1 cellular context compared by ENCODE assay signal in the genomic region with DNA sequence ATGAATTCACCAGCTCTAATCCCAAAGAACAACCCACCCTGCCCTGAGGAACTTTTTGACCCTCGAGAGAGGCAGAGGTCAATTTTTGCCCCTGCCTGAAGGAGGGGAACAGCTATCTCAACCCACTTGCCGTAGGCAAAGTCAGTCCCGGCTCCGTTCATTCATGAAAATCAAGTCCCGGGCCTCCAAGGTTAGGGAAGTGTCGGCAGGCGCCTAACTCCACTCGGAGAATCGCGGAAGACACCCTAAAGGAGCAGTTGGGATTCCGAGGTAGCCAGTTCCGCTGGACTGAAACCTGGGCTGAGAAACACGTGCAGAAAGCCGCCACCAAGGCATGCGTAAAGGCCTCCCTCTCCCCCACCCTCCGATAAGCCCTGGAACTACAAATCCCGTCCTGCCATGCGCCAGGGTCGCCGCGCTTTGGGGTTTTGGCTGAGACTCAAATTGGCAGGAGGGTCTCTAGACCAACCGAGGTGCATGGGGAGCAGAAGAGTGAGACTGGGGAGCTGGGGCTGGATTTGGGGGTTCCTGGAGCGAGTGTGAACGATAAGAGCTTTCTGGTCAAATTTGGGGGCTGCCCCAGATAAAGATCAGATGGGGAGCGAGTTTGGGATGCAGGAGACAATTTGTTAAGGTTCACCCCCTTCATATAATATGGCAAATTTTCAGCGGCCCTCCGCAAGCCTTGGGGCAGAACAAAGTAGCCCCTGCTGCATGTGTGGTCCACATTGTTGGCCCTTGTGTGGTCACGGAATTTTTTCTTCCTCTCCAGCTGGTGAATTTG.
TF ChIP-seq lines count a peak whose summit lies in the region.

A gene (minus strand): TSS at position 290 of the 784 bp plus-strand sequence. CDS start 2,955 bp downstream, outside the sequence.

TF ChIP-seq in K562, 482 proteins besides CTCF, POLR2A, EP300 and RAD21 (continued from another document and continues in another):
- TF ChIP-seq, protein P1, sequence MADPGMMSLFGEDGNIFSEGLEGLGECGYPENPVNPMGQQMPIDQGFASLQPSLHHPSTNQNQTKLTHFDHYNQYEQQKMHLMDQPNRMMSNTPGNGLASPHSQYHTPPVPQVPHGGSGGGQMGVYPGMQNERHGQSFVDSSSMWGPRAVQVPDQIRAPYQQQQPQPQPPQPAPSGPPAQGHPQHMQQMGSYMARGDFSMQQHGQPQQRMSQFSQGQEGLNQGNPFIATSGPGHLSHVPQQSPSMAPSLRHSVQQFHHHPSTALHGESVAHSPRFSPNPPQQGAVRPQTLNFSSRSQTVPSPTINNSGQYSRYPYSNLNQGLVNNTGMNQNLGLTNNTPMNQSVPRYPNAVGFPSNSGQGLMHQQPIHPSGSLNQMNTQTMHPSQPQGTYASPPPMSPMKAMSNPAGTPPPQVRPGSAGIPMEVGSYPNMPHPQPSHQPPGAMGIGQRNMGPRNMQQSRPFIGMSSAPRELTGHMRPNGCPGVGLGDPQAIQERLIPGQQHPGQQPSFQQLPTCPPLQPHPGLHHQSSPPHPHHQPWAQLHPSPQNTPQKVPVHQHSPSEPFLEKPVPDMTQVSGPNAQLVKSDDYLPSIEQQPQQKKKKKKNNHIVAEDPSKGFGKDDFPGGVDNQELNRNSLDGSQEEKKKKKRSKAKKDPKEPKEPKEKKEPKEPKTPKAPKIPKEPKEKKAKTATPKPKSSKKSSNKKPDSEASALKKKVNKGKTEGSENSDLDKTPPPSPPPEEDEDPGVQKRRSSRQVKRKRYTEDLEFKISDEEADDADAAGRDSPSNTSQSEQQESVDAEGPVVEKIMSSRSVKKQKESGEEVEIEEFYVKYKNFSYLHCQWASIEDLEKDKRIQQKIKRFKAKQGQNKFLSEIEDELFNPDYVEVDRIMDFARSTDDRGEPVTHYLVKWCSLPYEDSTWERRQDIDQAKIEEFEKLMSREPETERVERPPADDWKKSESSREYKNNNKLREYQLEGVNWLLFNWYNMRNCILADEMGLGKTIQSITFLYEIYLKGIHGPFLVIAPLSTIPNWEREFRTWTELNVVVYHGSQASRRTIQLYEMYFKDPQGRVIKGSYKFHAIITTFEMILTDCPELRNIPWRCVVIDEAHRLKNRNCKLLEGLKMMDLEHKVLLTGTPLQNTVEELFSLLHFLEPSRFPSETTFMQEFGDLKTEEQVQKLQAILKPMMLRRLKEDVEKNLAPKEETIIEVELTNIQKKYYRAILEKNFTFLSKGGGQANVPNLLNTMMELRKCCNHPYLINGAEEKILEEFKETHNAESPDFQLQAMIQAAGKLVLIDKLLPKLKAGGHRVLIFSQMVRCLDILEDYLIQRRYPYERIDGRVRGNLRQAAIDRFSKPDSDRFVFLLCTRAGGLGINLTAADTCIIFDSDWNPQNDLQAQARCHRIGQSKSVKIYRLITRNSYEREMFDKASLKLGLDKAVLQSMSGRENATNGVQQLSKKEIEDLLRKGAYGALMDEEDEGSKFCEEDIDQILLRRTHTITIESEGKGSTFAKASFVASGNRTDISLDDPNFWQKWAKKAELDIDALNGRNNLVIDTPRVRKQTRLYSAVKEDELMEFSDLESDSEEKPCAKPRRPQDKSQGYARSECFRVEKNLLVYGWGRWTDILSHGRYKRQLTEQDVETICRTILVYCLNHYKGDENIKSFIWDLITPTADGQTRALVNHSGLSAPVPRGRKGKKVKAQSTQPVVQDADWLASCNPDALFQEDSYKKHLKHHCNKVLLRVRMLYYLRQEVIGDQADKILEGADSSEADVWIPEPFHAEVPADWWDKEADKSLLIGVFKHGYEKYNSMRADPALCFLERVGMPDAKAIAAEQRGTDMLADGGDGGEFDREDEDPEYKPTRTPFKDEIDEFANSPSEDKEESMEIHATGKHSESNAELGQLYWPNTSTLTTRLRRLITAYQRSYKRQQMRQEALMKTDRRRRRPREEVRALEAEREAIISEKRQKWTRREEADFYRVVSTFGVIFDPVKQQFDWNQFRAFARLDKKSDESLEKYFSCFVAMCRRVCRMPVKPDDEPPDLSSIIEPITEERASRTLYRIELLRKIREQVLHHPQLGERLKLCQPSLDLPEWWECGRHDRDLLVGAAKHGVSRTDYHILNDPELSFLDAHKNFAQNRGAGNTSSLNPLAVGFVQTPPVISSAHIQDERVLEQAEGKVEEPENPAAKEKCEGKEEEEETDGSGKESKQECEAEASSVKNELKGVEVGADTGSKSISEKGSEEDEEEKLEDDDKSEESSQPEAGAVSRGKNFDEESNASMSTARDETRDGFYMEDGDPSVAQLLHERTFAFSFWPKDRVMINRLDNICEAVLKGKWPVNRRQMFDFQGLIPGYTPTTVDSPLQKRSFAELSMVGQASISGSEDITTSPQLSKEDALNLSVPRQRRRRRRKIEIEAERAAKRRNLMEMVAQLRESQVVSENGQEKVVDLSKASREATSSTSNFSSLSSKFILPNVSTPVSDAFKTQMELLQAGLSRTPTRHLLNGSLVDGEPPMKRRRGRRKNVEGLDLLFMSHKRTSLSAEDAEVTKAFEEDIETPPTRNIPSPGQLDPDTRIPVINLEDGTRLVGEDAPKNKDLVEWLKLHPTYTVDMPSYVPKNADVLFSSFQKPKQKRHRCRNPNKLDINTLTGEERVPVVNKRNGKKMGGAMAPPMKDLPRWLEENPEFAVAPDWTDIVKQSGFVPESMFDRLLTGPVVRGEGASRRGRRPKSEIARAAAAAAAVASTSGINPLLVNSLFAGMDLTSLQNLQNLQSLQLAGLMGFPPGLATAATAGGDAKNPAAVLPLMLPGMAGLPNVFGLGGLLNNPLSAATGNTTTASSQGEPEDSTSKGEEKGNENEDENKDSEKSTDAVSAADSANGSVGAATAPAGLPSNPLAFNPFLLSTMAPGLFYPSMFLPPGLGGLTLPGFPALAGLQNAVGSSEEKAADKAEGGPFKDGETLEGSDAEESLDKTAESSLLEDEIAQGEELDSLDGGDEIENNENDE (IDR thresholded peaks at IDR 0.05; ENCODE audit: low read depth, low read length): no peak
- TF ChIP-seq MAZ (CRISPR knock-in tag; conservative IDR thresholded peaks at IDR 0.05 in 1 of 2, IDR thresholded peaks at IDR 0.05 in 1 of 2): peak; percentile 79 to 89
- TF ChIP-seq, protein P2, sequence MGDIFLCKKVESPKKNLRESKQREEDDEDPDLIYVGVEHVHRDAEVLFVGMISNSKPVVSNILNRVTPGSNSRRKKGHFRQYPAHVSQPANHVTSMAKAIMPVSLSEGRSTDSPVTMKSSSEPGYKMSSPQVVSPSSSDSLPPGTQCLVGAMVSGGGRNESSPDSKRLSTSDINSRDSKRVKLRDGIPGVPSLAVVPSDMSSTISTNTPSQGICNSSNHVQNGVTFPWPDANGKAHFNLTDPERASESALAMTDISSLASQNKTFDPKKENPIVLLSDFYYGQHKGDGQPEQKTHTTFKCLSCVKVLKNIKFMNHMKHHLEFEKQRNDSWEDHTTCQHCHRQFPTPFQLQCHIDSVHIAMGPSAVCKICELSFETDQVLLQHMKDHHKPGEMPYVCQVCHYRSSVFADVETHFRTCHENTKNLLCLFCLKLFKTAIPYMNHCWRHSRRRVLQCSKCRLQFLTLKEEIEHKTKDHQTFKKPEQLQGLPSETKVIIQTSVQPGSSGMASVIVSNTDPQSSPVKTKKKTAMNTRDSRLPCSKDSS (IDR thresholded peaks at IDR 0.05; ENCODE audit: low read depth, partially characterized antibody): no peak
- no peak for TF ChIP-seq KLF1 (tag; IDR thresholded peaks at IDR 0.05)
- TF ChIP-seq SMAD4 (CRISPR knock-in tag; conservative IDR thresholded peaks at IDR 0.05): no peak
- no peak for TF ChIP-seq EWSR1 (IDR thresholded peaks at IDR 0.05; ENCODE audit: borderline replicate concordance, low read depth, partially characterized antibody)
- TF ChIP-seq, protein P3, sequence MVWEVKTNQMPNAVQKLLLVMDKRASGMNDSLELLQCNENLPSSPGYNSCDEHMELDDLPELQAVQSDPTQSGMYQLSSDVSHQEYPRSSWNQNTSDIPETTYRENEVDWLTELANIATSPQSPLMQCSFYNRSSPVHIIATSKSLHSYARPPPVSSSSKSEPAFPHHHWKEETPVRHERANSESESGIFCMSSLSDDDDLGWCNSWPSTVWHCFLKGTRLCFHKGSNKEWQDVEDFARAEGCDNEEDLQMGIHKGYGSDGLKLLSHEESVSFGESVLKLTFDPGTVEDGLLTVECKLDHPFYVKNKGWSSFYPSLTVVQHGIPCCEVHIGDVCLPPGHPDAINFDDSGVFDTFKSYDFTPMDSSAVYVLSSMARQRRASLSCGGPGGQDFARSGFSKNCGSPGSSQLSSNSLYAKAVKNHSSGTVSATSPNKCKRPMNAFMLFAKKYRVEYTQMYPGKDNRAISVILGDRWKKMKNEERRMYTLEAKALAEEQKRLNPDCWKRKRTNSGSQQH (CRISPR knock-in tag; IDR thresholded peaks at IDR 0.05): no peak
- TF ChIP-seq, protein P4, sequence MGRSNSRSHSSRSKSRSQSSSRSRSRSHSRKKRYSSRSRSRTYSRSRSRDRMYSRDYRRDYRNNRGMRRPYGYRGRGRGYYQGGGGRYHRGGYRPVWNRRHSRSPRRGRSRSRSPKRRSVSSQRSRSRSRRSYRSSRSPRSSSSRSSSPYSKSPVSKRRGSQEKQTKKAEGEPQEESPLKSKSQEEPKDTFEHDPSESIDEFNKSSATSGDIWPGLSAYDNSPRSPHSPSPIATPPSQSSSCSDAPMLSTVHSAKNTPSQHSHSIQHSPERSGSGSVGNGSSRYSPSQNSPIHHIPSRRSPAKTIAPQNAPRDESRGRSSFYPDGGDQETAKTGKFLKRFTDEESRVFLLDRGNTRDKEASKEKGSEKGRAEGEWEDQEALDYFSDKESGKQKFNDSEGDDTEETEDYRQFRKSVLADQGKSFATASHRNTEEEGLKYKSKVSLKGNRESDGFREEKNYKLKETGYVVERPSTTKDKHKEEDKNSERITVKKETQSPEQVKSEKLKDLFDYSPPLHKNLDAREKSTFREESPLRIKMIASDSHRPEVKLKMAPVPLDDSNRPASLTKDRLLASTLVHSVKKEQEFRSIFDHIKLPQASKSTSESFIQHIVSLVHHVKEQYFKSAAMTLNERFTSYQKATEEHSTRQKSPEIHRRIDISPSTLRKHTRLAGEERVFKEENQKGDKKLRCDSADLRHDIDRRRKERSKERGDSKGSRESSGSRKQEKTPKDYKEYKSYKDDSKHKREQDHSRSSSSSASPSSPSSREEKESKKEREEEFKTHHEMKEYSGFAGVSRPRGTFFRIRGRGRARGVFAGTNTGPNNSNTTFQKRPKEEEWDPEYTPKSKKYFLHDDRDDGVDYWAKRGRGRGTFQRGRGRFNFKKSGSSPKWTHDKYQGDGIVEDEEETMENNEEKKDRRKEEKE (IDR thresholded peaks at IDR 0.05; ENCODE audit: borderline replicate concordance in 1 of 2, control insufficient read depth in 1 of 2, low read depth in 2 of 2, low read length in 1 of 2): no peak
- no peak for TF ChIP-seq NR3C1 (CRISPR knock-in tag; IDR thresholded peaks at IDR 0.05)
- TF ChIP-seq, protein P5, sequence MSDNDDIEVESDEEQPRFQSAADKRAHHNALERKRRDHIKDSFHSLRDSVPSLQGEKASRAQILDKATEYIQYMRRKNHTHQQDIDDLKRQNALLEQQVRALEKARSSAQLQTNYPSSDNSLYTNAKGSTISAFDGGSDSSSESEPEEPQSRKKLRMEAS (CRISPR knock-in tag; IDR thresholded peaks at IDR 0.05): peak; percentile 95
- TF ChIP-seq, protein P6, sequence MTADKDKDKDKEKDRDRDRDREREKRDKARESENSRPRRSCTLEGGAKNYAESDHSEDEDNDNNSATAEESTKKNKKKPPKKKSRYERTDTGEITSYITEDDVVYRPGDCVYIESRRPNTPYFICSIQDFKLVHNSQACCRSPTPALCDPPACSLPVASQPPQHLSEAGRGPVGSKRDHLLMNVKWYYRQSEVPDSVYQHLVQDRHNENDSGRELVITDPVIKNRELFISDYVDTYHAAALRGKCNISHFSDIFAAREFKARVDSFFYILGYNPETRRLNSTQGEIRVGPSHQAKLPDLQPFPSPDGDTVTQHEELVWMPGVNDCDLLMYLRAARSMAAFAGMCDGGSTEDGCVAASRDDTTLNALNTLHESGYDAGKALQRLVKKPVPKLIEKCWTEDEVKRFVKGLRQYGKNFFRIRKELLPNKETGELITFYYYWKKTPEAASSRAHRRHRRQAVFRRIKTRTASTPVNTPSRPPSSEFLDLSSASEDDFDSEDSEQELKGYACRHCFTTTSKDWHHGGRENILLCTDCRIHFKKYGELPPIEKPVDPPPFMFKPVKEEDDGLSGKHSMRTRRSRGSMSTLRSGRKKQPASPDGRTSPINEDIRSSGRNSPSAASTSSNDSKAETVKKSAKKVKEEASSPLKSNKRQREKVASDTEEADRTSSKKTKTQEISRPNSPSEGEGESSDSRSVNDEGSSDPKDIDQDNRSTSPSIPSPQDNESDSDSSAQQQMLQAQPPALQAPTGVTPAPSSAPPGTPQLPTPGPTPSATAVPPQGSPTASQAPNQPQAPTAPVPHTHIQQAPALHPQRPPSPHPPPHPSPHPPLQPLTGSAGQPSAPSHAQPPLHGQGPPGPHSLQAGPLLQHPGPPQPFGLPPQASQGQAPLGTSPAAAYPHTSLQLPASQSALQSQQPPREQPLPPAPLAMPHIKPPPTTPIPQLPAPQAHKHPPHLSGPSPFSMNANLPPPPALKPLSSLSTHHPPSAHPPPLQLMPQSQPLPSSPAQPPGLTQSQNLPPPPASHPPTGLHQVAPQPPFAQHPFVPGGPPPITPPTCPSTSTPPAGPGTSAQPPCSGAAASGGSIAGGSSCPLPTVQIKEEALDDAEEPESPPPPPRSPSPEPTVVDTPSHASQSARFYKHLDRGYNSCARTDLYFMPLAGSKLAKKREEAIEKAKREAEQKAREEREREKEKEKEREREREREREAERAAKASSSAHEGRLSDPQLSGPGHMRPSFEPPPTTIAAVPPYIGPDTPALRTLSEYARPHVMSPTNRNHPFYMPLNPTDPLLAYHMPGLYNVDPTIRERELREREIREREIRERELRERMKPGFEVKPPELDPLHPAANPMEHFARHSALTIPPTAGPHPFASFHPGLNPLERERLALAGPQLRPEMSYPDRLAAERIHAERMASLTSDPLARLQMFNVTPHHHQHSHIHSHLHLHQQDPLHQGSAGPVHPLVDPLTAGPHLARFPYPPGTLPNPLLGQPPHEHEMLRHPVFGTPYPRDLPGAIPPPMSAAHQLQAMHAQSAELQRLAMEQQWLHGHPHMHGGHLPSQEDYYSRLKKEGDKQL (CRISPR knock-in tag; IDR thresholded peaks at IDR 0.05; ENCODE audit: borderline replicate concordance): no peak
- TF ChIP-seq, protein P7, sequence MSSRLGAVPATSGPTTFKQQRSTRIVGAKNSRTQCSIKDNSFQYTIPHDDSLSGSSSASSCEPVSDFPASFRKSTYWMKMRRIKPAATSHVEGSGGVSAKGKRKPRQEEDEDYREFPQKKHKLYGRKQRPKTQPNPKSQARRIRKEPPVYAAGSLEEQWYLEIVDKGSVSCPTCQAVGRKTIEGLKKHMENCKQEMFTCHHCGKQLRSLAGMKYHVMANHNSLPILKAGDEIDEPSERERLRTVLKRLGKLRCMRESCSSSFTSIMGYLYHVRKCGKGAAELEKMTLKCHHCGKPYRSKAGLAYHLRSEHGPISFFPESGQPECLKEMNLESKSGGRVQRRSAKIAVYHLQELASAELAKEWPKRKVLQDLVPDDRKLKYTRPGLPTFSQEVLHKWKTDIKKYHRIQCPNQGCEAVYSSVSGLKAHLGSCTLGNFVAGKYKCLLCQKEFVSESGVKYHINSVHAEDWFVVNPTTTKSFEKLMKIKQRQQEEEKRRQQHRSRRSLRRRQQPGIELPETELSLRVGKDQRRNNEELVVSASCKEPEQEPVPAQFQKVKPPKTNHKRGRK (tag; IDR thresholded peaks at IDR 0.05): no peak
- no peak for TF ChIP-seq SMARCA5 (IDR thresholded peaks at IDR 0.05)
- TF ChIP-seq ZC3H8 (IDR thresholded peaks at IDR 0.05): no peak
- no peak for TF ChIP-seq ZNF324 (CRISPR knock-in tag; IDR thresholded peaks at IDR 0.05)
- TF ChIP-seq, protein P8, sequence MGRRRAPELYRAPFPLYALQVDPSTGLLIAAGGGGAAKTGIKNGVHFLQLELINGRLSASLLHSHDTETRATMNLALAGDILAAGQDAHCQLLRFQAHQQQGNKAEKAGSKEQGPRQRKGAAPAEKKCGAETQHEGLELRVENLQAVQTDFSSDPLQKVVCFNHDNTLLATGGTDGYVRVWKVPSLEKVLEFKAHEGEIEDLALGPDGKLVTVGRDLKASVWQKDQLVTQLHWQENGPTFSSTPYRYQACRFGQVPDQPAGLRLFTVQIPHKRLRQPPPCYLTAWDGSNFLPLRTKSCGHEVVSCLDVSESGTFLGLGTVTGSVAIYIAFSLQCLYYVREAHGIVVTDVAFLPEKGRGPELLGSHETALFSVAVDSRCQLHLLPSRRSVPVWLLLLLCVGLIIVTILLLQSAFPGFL (CRISPR knock-in tag; IDR thresholded peaks at IDR 0.05): no peak
- peak; percentile 74 to 80 for TF ChIP-seq SIX5 (IDR thresholded peaks at IDR 0.05; ENCODE audit: borderline replicate concordance in 1 of 2, insufficient read depth in 1 of 2, low read depth in 1 of 2, low read length in 2 of 2)
- no peak for TF ChIP-seq ZFP1 (CRISPR knock-in tag; IDR thresholded peaks at IDR 0.05)
- no peak for TF ChIP-seq CBFB (CRISPR knock-in tag; IDR thresholded peaks at IDR 0.05)
